In genomic region chr19:37507167-37507464, GRCh38 we compare ENCODE assay signal across 2 cellular contexts.
TF ChIP-seq lines count a peak whose summit lies in the region.

No MANE protein-coding gene starts in this region.

TF ChIP-seq in GM23338, 12 proteins besides CTCF, POLR2A, EP300 and RAD21:
- TF ChIP-seq ZNF114 (CRISPR knock-in tag; IDR thresholded peaks at IDR 0.05) = no peak
- no peak for TF ChIP-seq ZNF331 (CRISPR knock-in tag; IDR thresholded peaks at IDR 0.05; ENCODE audit: low read depth)
- no peak for TF ChIP-seq REST (IDR thresholded peaks at IDR 0.05; ENCODE audit: unreplicated experiment)
- no peak for TF ChIP-seq CREB1 (CRISPR knock-in tag; IDR thresholded peaks at IDR 0.05; ENCODE audit: low read depth)
- 0 out of 2 replicates have a peak, but pooled peaks have one; percentile 41 for TF ChIP-seq POLR2AphosphoS5 (IDR thresholded peaks at IDR 0.05; ENCODE audit: low read depth)

TF ChIP-seq in K562, 482 proteins besides CTCF, POLR2A, EP300 and RAD21:
- no peak for TF ChIP-seq PPARD (CRISPR knock-in tag; IDR thresholded peaks at IDR 0.05)
- no peak for TF ChIP-seq ETV1 (tag; conservative IDR thresholded peaks at IDR 0.05; ENCODE audit: low read depth)
- no peak for TF ChIP-seq CREBBP (IDR thresholded peaks at IDR 0.05; ENCODE audit: low read depth, low read length)
- no peak for TF ChIP-seq TAF7 (tag; IDR thresholded peaks at IDR 0.05)
- no peak for TF ChIP-seq ZNF444 (CRISPR knock-in tag; IDR thresholded peaks at IDR 0.05)
- TF ChIP-seq GTF2F1 (IDR thresholded peaks at IDR 0.05; ENCODE audit: low read depth, low read length) = no peak
- TF ChIP-seq ZBTB2 (IDR thresholded peaks at IDR 0.05) = no peak
- TF ChIP-seq HDAC2 (IDR thresholded peaks at IDR 0.05) = no peak
- no peak for TF ChIP-seq SAFB (IDR thresholded peaks at IDR 0.05; ENCODE audit: borderline replicate concordance, low read depth, low read length)
- TF ChIP-seq TEAD4 (IDR thresholded peaks at IDR 0.05; ENCODE audit: low read length) = no peak
- TF ChIP-seq TEAD4 (CRISPR knock-in tag; IDR thresholded peaks at IDR 0.05; ENCODE audit: borderline replicate concordance) = no peak
- no peak for TF ChIP-seq RB1 (IDR thresholded peaks at IDR 0.05; ENCODE audit: low read depth)
- TF ChIP-seq HBP1 (CRISPR knock-in tag; IDR thresholded peaks at IDR 0.05) = no peak
- no peak for TF ChIP-seq ARID4B (CRISPR knock-in tag; IDR thresholded peaks at IDR 0.05)
- no peak for TF ChIP-seq ZBTB7A (IDR thresholded peaks at IDR 0.05; ENCODE audit: borderline replicate concordance, control insufficient read depth, low read depth, low read length)
- no peak for TF ChIP-seq E2F3 (CRISPR knock-in tag; IDR thresholded peaks at IDR 0.05)
- TF ChIP-seq SIX5 (IDR thresholded peaks at IDR 0.05; ENCODE audit: borderline replicate concordance in 1 of 2, insufficient read depth in 1 of 2, low read depth in 1 of 2, low read length in 2 of 2) = no peak
- no peak for TF ChIP-seq MTF1 (CRISPR knock-in tag; IDR thresholded peaks at IDR 0.05; ENCODE audit: borderline replicate concordance)
- TF ChIP-seq ZBTB5 (IDR thresholded peaks at IDR 0.05) = no peak
- TF ChIP-seq ZKSCAN8 (CRISPR knock-in tag; IDR thresholded peaks at IDR 0.05) = no peak
- TF ChIP-seq ZNF175 (CRISPR knock-in tag; IDR thresholded peaks at IDR 0.05; ENCODE audit: low read depth) = no peak
